Comparison of ENCODE assay signal across 29 cellular contexts in genomic region chr15:53472883-53473282, GRCh38.
DNase-seq lines count a peak whose midpoint lies in the region; ATAC-seq, FAIRE-seq and TF ChIP-seq lines count a peak whose summit lies in the region.
"Had no signal": no experiment of that assay in that cellular context is flagged by ENCODE, and none has a peak within 500 bp of the region (broad histone marks: within the 10 kb centered on the region; RNA-seq: fewer than 3 reads in every experiment).

No MANE protein-coding gene starts in this region.

- H3K9me3 Mint-ChIP-seq in endodermal cell (peaks cover 5% of the 10 kb centered on the region), progenitor cell of endocrine pancreas (ENCODE audit: low read depth) (peaks cover 7% of the 10 kb centered on the region)

- H3K9ac ChIP-seq in liver (ENCODE audit: low read depth in 1 of 2, low read length in 2 of 2) (no peak overlapping the region), HepG2 (ENCODE audit: insufficient read depth, low read depth, low read length) (no peak overlapping the region), endodermal cell (ENCODE audit: extremely low read depth, low read length, poor library complexity, severe bottlenecking) (no peak overlapping the region)
- H3K9ac ChIP-seq: KMS-11 had no signal

- no TSS peak for BruUV-seq in HepG2 (replicated peaks; lab: Mats Ljungman, UMichigan)

- intact Hi-C loops in HepG2 (cut with micrococcal nuclease; ENCODE audit: unreplicated experiment) (no loop called here), right lobe of liver (cut with DNase I) (no loop called here)

- no peaks in the 10 kb centered on the region for H4K20me1 ChIP-seq in HepG2 (ENCODE audit: insufficient read depth, low read length)

- FAIRE-seq in HepG2 (lab: Jason Lieb, UNC): no peak
- FAIRE-seq: G401.6, GM12878 had no signal

- H3K27ac ChIP-seq in liver (ENCODE audit: low read depth in 1 of 2, low read length in 2 of 2) (peak overlapping the region in 1 of 2 donors; percentile 5), HepG2 (ENCODE audit: extremely low read length, insufficient read depth, low read length) (no peak overlapping the region), endodermal cell (ENCODE audit: low read depth, low read length) (no peak overlapping the region), right lobe of liver (peak overlapping the region in 1 of 3 donors; percentile 9)
- H3K27ac ChIP-seq: 22Rv1, C4-2B, KMS-11, SJCRH30 had no signal

- ATAC-seq in HepG2 (no peak), right lobe of liver (peak; percentile 81 to 90 (median 88))
- ATAC-seq: CD8-positive, alpha-beta T cell; GM12878; PC-3; Right ventricle myocardium inferior; SK-N-SH treated with all-trans-retinoic acid at 6 μM for 48 hours had no signal

- H2AFZ ChIP-seq in HepG2 (ENCODE audit: low read length): no peak overlapping the region

- no peak overlapping the region for H3K4me3 ChIP-seq in liver (ENCODE audit: low read depth in 1 of 3, low read length in 3 of 3)
- no peak overlapping the region for H3K4me3 ChIP-seq in HepG2 (replicated peaks in 1 of 3; ENCODE audit: insufficient read depth in 1 of 3, low read depth in 2 of 3, low read length in 3 of 3)
- no peak overlapping the region for H3K4me3 ChIP-seq in endodermal cell (ENCODE audit: low read length)
- H3K4me3 ChIP-seq in right lobe of liver: no peak overlapping the region
- H3K4me3 ChIP-seq: GM12878, SJCRH30 had no signal

- TF ChIP-seq POLR2A in HepG2 (IDR thresholded peaks at IDR 0.05; ENCODE audit: insufficient read depth in 1 of 2, low read depth in 2 of 2, low read length in 2 of 2) (no peak), right lobe of liver (IDR thresholded peaks at IDR 0.05) (no peak)

- no peaks in the 10 kb centered on the region for H3K9me3 ChIP-seq in liver (ENCODE audit: control insufficient read depth in 4 of 4, low read length in 3 of 4)
- no peaks in the 10 kb centered on the region for H3K9me3 ChIP-seq in HepG2 (ENCODE audit: low read length)
- no peaks in the 10 kb centered on the region for H3K9me3 ChIP-seq in endodermal cell (ENCODE audit: control insufficient read depth, low read length)
- no peaks in the 10 kb centered on the region for H3K9me3 ChIP-seq in right lobe of liver
- H3K9me3 ChIP-seq: Caco-2, SJCRH30 had no signal

- H3K36me3 ChIP-seq in liver (ENCODE audit: control insufficient read depth in 4 of 4, insufficient read depth in 3 of 4, low read depth in 1 of 4, low read length in 3 of 4): no peaks in the 10 kb centered on the region
- no peaks in the 10 kb centered on the region for H3K36me3 ChIP-seq in HepG2 (replicated peaks in 1 of 2; ENCODE audit: control insufficient read depth in 1 of 2, insufficient read depth in 2 of 2, low read length in 2 of 2)
- H3K36me3 ChIP-seq in endodermal cell (ENCODE audit: control insufficient read depth, insufficient read depth, low read length): no peaks in the 10 kb centered on the region
- H3K36me3 ChIP-seq in right lobe of liver: no peaks in the 10 kb centered on the region
- H3K36me3 ChIP-seq: SJCRH30 had no signal

- H3K27me3 ChIP-seq in liver (ENCODE audit: control insufficient read depth in 4 of 4, insufficient read depth in 4 of 4, low read length in 3 of 4) (no peaks in the 10 kb centered on the region), HepG2 (ENCODE audit: control insufficient read depth in 1 of 2, insufficient read depth in 2 of 2, low read length in 2 of 2) (no peaks in the 10 kb centered on the region), endodermal cell (ENCODE audit: control insufficient read depth, insufficient read depth, low read length, poor library complexity, severe bottlenecking) (no peaks in the 10 kb centered on the region), right lobe of liver (no peaks in the 10 kb centered on the region)
- H3K27me3 ChIP-seq: SJCRH30 had no signal

- TF ChIP-seq RAD21 in liver (IDR thresholded peaks at IDR 0.05) (peak; percentile 21 to 44), HepG2 (CRISPR knock-in tag; IDR thresholded peaks at IDR 0.05) (no peak)

- in situ Hi-C loops in HepG2 (cut with HindIII; ENCODE audit: extremely low pct_ligation_motif_present, low pct_unique_long_range_greater_than_20kb): loop anchor here (25.0 kb wide), 1 partner anchor 364 kb away; no protein-coding TSS in a partner anchor

- POLR2A ChIA-PET in HepG2 (lab: Yijun Ruan, JAX): no interaction called here

- H3K36me3 Mint-ChIP-seq in endodermal cell (ENCODE audit: low read depth): no peaks in the 10 kb centered on the region
- peaks cover 6% of the 10 kb centered on the region for H3K36me3 Mint-ChIP-seq in progenitor cell of endocrine pancreas (ENCODE audit: insufficient read depth)
- H3K36me3 Mint-ChIP-seq: CD8-positive, alpha-beta T cell; IgD-negative memory B cell had no signal

- H3K27me3 Mint-ChIP-seq in endodermal cell (ENCODE audit: insufficient read depth) (no peaks in the 10 kb centered on the region), progenitor cell of endocrine pancreas (no peaks in the 10 kb centered on the region)
- H3K27me3 Mint-ChIP-seq: B cell, IgD-negative memory B cell had no signal

- H3K79me2 ChIP-seq in HepG2 (ENCODE audit: insufficient read depth, low read length): no peaks in the 10 kb centered on the region

- peaks cover 17% of the 10 kb centered on the region for H3K4me1 Mint-ChIP-seq in endodermal cell
- H3K4me1 Mint-ChIP-seq in progenitor cell of endocrine pancreas (ENCODE audit: low read depth): peaks cover 46% of the 10 kb centered on the region
- H3K4me1 Mint-ChIP-seq: B cell, IgD-negative memory B cell had no signal

- H3K4me3 Mint-ChIP-seq in endodermal cell (no peak overlapping the region), progenitor cell of endocrine pancreas (ENCODE audit: low read depth) (no peak overlapping the region)
- H3K4me3 Mint-ChIP-seq: B cell; CD8-positive, alpha-beta T cell; IgD-negative memory B cell had no signal

- CTCF ChIA-PET in HepG2 (lab: Yijun Ruan, JAX; ENCODE audit: low intra/inter-chr PET ratio, low total read pairs): no interaction called here

- 40% methylated on average over 5 of the region's 5 CpGs for WGBS in liver
- WGBS in HepG2 (ENCODE audit: low lambda C conversion rate): 95% methylated on average over 5 of the region's 5 CpGs
- WGBS in endodermal cell (ENCODE audit: insufficient coverage in 1 of 2, insufficient read length in 1 of 2), 2 experiments: 50 to 75% methylated on average over 3 to 5 of the region's 5 CpGs
- WGBS in right lobe of liver (ENCODE audit: insufficient coverage, low coverage, low lambda C conversion rate, missing lambda C conversion rate): 26% methylated on average over 5 of the region's 5 CpGs

- H3K27ac Mint-ChIP-seq in endodermal cell (no peak overlapping the region), progenitor cell of endocrine pancreas (peak overlapping the region; percentile 81)
- H3K27ac Mint-ChIP-seq: B cell; CD8-positive, alpha-beta T cell; IgD-negative memory B cell had no signal

- TF ChIP-seq CTCF in liver (IDR thresholded peaks at IDR 0.05; ENCODE audit: low read depth, low read length, missing input control): no peak
- no peak for TF ChIP-seq CTCF in HepG2 (CRISPR knock-in tag; IDR thresholded peaks at IDR 0.05)
- TF ChIP-seq CTCF in endodermal cell (conservative IDR thresholded peaks at IDR 0.05): peak; percentile 51
- peak in 3 of 4 donors; percentile 24 to 33 (median 26) for TF ChIP-seq CTCF in right lobe of liver (IDR thresholded peaks at IDR 0.05)
- no peak for TF ChIP-seq CTCF in progenitor cell of endocrine pancreas (IDR thresholded peaks at IDR 0.05; ENCODE audit: unreplicated experiment)

- no peak for DNase-seq in HepG2 (ENCODE audit: low spot score)
- peak; percentile 58 for DNase-seq in endodermal cell
- peak in 2 of 3 donors; percentile 41 to 49 for DNase-seq in right lobe of liver
- no peak for DNase-seq in progenitor cell of endocrine pancreas (ENCODE audit: low spot score, unreplicated experiment)
- no peak for DNase-seq in NCI-H748 treated with DMSO at 0.1 percent for 48 hours (lab: John Stamatoyannopoulos, UW)
- no peak for DNase-seq in GF-D8 (lab: John Stamatoyannopoulos, UW)
- no peak for DNase-seq in NCI-H187 treated with DMSO at 0.1 percent for 48 hours (lab: John Stamatoyannopoulos, UW)
- DNase-seq: Caco-2; CD8-positive, alpha-beta T cell; NCI-H1048; NCI-H1417 treated with DMSO at 0.1 percent for 48 hours; NCI-H187; NCI-H2107; NCI-H446; NCI-H524 treated with DMSO at 0.1 percent for 48 hours; NCI-H82; NK-92 treated with Interleukin-12 subunit alpha and Interleukin-12 subunit beta, amount 100 ng/mL, for 24 hours; PC-3; SJCRH30 had no signal

- H3K4me2 ChIP-seq in HepG2 (ENCODE audit: low read depth, low read length): no peak overlapping the region
- H3K4me2 ChIP-seq: KMS-11 had no signal

- H3K4me1 ChIP-seq in liver (ENCODE audit: control insufficient read depth in 4 of 4, insufficient read depth in 4 of 4, low read length in 3 of 4) (peaks cover 3 to 15% (median 9%) of the 10 kb centered on the region in 4 donors), HepG2 (ENCODE audit: insufficient read depth, low read length) (peaks cover 24% of the 10 kb centered on the region), endodermal cell (ENCODE audit: control insufficient read depth, insufficient read depth, low read length) (peaks cover 5% of the 10 kb centered on the region), right lobe of liver (peaks cover 0 to 12% (median 0%) of the 10 kb centered on the region in 4 donors)
- H3K4me1 ChIP-seq: Caco-2, SJCRH30 had no signal

- TF ChIP-seq EP300 in HepG2 (IDR thresholded peaks at IDR 0.05; ENCODE audit: low read depth in 2 of 2, low read length in 2 of 2) (no peak), HepG2 (CRISPR knock-in tag; IDR thresholded peaks at IDR 0.05; ENCODE audit: borderline replicate concordance) (no peak)

TF ChIP-seq in liver, 16 proteins besides CTCF, POLR2A, EP300 and RAD21 (continues in another document):
- no peak for TF ChIP-seq HNF4G (IDR thresholded peaks at IDR 0.05)
- no peak for TF ChIP-seq EGR1 (IDR thresholded peaks at IDR 0.05; ENCODE audit: low read depth in 2 of 2)
- TF ChIP-seq HNF4A (conservative IDR thresholded peaks at IDR 0.05): no peak

TF ChIP-seq in HepG2, 621 proteins besides CTCF, POLR2A, EP300 and RAD21 (continues in another document):
- TF ChIP-seq MED8 (CRISPR knock-in tag; IDR thresholded peaks at IDR 0.05; ENCODE audit: insufficient replicate concordance) (no peak), ARNTL (CRISPR knock-in tag; IDR thresholded peaks at IDR 0.05) (no peak), ZNF24 (IDR thresholded peaks at IDR 0.05) (no peak), ONECUT2 (CRISPR knock-in tag; IDR thresholded peaks at IDR 0.05) (no peak), CHD4 (IDR thresholded peaks at IDR 0.05; ENCODE audit: borderline replicate concordance, low read length) (no peak), E2F2 (CRISPR knock-in tag; IDR thresholded peaks at IDR 0.05; ENCODE audit: borderline replicate concordance) (no peak)

Comparison
In these comparisons a context has a peak if more than half of its experiments do, and no peak if none do; other contexts are left out.
1. CTCF ChIP-seq: peak in endodermal cell (single experiment) and right lobe of liver (3 of 4); none in liver (single experiment), HepG2 (single experiment) and progenitor cell of endocrine pancreas (single experiment).
2. DNase-seq: peak in endodermal cell (single experiment) and right lobe of liver (2 of 3); none in HepG2 (single experiment), progenitor cell of endocrine pancreas (single experiment), NCI-H748 treated with DMSO at 0.1 percent for 48 hours (single experiment), GF-D8 (single experiment) and NCI-H187 treated with DMSO at 0.1 percent for 48 hours (single experiment).